9 cellular contexts compared by ENCODE assay signal in genomic region chr15:50202003-50202402, GRCh38. TPM values are rescaled to one million over a fixed set of nuclear protein-coding genes. Genes with fewer than 3 reads are reported as not detected.
"Had no signal": no experiment of that assay in that cellular context is flagged by ENCODE, and none has a peak within 500 bp of the region (broad histone marks: within the 10 kb centered on the region; RNA-seq: fewer than 3 reads in every experiment).

No MANE protein-coding gene starts in this region.

- ATAC-seq: GM23338 had no signal

- DNase-seq: H9, HCEC 1CT, KBM-7 had no signal

- H3K4me3 ChIP-seq: GM23338 had no signal

- H3K4me2 ChIP-seq: GM23338, KMS-11 had no signal

- H3K27ac ChIP-seq: KMS-11 had no signal

- H3K9ac ChIP-seq: KMS-11 had no signal

- H2AFZ ChIP-seq: GM23338 had no signal

- FAIRE-seq: H1, H54, HTR-8/SVneo had no signal

RNA-seq across cellular contexts. Expression of gene SLC27A2, which starts 20.0 kb away (rescaled TPM):
- polyA plus RNA-seq: IMR-90 had no signal
